ENCODE assay signal across 25 cellular contexts in the genomic region with DNA sequence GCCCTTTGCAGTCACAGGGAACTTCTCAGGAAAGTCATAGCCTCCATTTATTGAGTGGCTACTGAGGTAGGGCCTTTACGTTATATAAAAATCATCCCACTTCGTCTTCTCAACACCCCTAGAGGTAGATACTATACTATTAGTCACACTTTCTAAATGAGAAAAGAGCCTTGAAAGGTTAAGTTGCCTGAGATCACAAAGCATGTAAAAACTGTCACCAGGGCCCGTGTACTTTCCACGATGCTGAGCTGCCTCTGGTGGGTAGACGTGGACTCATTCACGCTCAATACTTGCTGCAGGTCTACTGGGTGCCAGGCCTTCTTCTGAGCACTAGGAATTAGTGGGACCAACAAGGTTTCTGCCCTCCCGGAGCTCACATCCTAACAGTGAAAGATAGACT. TPM values are rescaled to one million over a fixed set of nuclear protein-coding genes. Genes with fewer than 3 reads are reported as not detected.
"Had no signal": no experiment of that assay in that cellular context is flagged by ENCODE, and none has a peak within 500 bp of the region (broad histone marks: within the 10 kb centered on the region; RNA-seq: fewer than 3 reads in every experiment).

No MANE protein-coding gene starts in this region.

- H3K27ac Mint-ChIP-seq: activated CD4-positive, alpha-beta T cell treated with anti-CD3 and anti-CD28 coated beads, Interleukin-2, amount 10 ng/mL, durations not matched to agents 7 days and 5 days; activated CD8-positive, alpha-beta memory T cell treated with anti-CD3 and anti-CD28 coated beads, Interleukin-2, amount 10 ng/mL, durations not matched to agents 7 days and 5 days; activated T-helper 1 cell treated with anti-CD3 and anti-CD28 coated beads, Interleukin-12 subunit alpha, Interleukin-12 subunit beta, Interleukin-2, Interleukin-4 antibody, amounts not matched to agents 30 ng/mL and 10 ng/mL and 1 ng/mL, durations not matched to agents 14 hours and 24 hours and 36 hours; immature natural killer cell; naive thymus-derived CD4-positive, alpha-beta T cell; type B pancreatic cell; WTC11 had no signal

- H3K9me3 Mint-ChIP-seq: activated CD4-positive, alpha-beta T cell treated with anti-CD3 and anti-CD28 coated beads, Interleukin-2, amount 10 ng/mL, durations not matched to agents 7 days and 5 days; activated T-helper 1 cell treated with anti-CD3 and anti-CD28 coated beads, Interleukin-12 subunit alpha, Interleukin-12 subunit beta, Interleukin-2, Interleukin-4 antibody, amounts not matched to agents 30 ng/mL and 10 ng/mL and 1 ng/mL, durations not matched to agents 14 hours and 24 hours and 36 hours; immature natural killer cell; neural crest cell; type B pancreatic cell; WTC11 had no signal

- H3K36me3 ChIP-seq: esophagus muscularis mucosa, lower lobe of right lung, SJCRH30, thoracic aorta, vagina had no signal

- ATAC-seq: activated CD8-positive, alpha-beta memory T cell treated with anti-CD3 and anti-CD28 coated beads, Interleukin-2, amount 10 ng/mL, durations not matched to agents 7 days and 5 days; left lobe of liver; lower lobe of right lung; naive thymus-derived CD4-positive, alpha-beta T cell; sciatic nerve; WTC11 had no signal

- H3K4me3 Mint-ChIP-seq: activated CD4-positive, alpha-beta T cell treated with anti-CD3 and anti-CD28 coated beads, Interleukin-2, amount 10 ng/mL, durations not matched to agents 7 days and 5 days; activated CD8-positive, alpha-beta memory T cell treated with anti-CD3 and anti-CD28 coated beads, Interleukin-2, amount 10 ng/mL, durations not matched to agents 7 days and 5 days; activated T-helper 1 cell treated with anti-CD3 and anti-CD28 coated beads, Interleukin-12 subunit alpha, Interleukin-12 subunit beta, Interleukin-2, Interleukin-4 antibody, amounts not matched to agents 30 ng/mL and 10 ng/mL and 1 ng/mL, durations not matched to agents 14 hours and 24 hours and 36 hours; immature natural killer cell; naive thymus-derived CD4-positive, alpha-beta T cell; neural crest cell; type B pancreatic cell; WTC11 had no signal

- H3K4me1 Mint-ChIP-seq: activated CD4-positive, alpha-beta T cell treated with anti-CD3 and anti-CD28 coated beads, Interleukin-2, amount 10 ng/mL, durations not matched to agents 7 days and 5 days; immature natural killer cell; naive thymus-derived CD4-positive, alpha-beta T cell had no signal

- H2AFZ ChIP-seq: hepatocyte had no signal

- H3K4me2 ChIP-seq: hepatocyte had no signal

- H3K27ac ChIP-seq: coronary artery, esophagus muscularis mucosa, hepatocyte, lower lobe of right lung, SJCRH30, thoracic aorta, vagina had no signal

- H3K36me3 Mint-ChIP-seq: activated CD8-positive, alpha-beta memory T cell treated with anti-CD3 and anti-CD28 coated beads, Interleukin-2, amount 10 ng/mL, durations not matched to agents 7 days and 5 days; immature natural killer cell; naive thymus-derived CD4-positive, alpha-beta T cell; type B pancreatic cell; WTC11 had no signal

- H3K27me3 Mint-ChIP-seq: activated CD4-positive, alpha-beta T cell treated with anti-CD3 and anti-CD28 coated beads, Interleukin-2, amount 10 ng/mL, durations not matched to agents 7 days and 5 days; activated CD8-positive, alpha-beta memory T cell treated with anti-CD3 and anti-CD28 coated beads, Interleukin-2, amount 10 ng/mL, durations not matched to agents 7 days and 5 days; naive thymus-derived CD4-positive, alpha-beta T cell had no signal

- H3K27me3 ChIP-seq: esophagus muscularis mucosa, hepatocyte, SJCRH30, vagina had no signal

- DNase-seq: activated CD4-positive, alpha-beta T cell treated with anti-CD3 and anti-CD28 coated beads, Interleukin-2, amount 10 ng/mL, durations not matched to agents 7 days and 5 days; activated CD8-positive, alpha-beta memory T cell treated with anti-CD3 and anti-CD28 coated beads, Interleukin-2, amount 10 ng/mL, durations not matched to agents 7 days and 5 days; activated gamma-delta T cell treated with Interleukin-2 at 50 U/mL for 16 hours; cerebellar nuclear complex; glutamatergic neuron; immature natural killer cell; lower lobe of right lung; naive thymus-derived CD4-positive, alpha-beta T cell; SJCRH30; small intestine; stimulated activated CD4-positive, alpha-beta T cell treated with anti-CD3 and anti-CD28 coated beads, Interleukin-4, amount 100 ng/mL, for 24 hours; T-helper 1 cell had no signal

- H3K4me3 ChIP-seq: coronary artery, esophagus muscularis mucosa, hepatocyte, lower lobe of right lung, SJCRH30, thoracic aorta, vagina had no signal

- H3K9me3 ChIP-seq: esophagus muscularis mucosa, lower lobe of right lung, SJCRH30, thoracic aorta, vagina had no signal

RNA-seq across cellular contexts. Expression of a gene that starts 16.3 kb away (rescaled TPM):
- total RNA-seq: activated CD4-positive, alpha-beta T cell treated with anti-CD3 and anti-CD28 coated beads, Interleukin-2, amount 10 ng/mL, durations not matched to agents 7 days and 5 days; activated CD8-positive, alpha-beta memory T cell treated with anti-CD3 and anti-CD28 coated beads, Interleukin-2, amount 10 ng/mL, durations not matched to agents 7 days and 5 days; activated T-helper 1 cell treated with anti-CD3 and anti-CD28 coated beads, Interleukin-12 subunit alpha, Interleukin-12 subunit beta, Interleukin-2, Interleukin-4 antibody, amounts not matched to agents 30 ng/mL and 10 ng/mL and 1 ng/mL, durations not matched to agents 14 hours and 24 hours and 36 hours; frontal cortex; kidney epithelial cell; naive thymus-derived CD4-positive, alpha-beta T cell; SJCRH30 had no signal
- polyA plus RNA-seq: immature natural killer cell; naive thymus-derived CD4-positive, alpha-beta T cell had no signal
